Comparison of ENCODE assay signal across 8 cellular contexts in genomic region chr20:13220194-13220856, GRCh38. TPM values are rescaled to one million over a fixed set of nuclear protein-coding genes. Genes with fewer than 3 reads are reported as not detected.
DNase-seq lines count a peak whose midpoint lies in the region; TF ChIP-seq lines count a peak whose summit lies in the region.

No MANE protein-coding gene starts in this region.

- H3K27ac ChIP-seq in esophagus squamous epithelium: peak overlapping the region; percentile 49 to 74 (median 68)
- H3K27ac ChIP-seq in muscle layer of duodenum (ENCODE audit: low read length): no peak overlapping the region
- H3K27ac ChIP-seq in thyroid gland: peak overlapping the region; percentile 84 to 92 (median 89)

- H3K36me3 ChIP-seq in BE2C (no peaks in the 10 kb centered on the region), esophagus squamous epithelium (no peaks in the 10 kb centered on the region), muscle layer of duodenum (ENCODE audit: control insufficient read depth in 1 of 2, insufficient read depth in 2 of 2, low read length in 2 of 2) (no peaks in the 10 kb centered on the region), thyroid gland (no peaks in the 10 kb centered on the region)

- TF ChIP-seq CTCF in BE2C (IDR thresholded peaks at IDR 0.05; ENCODE audit: low read depth, low read length) (no peak), esophagus squamous epithelium (IDR thresholded peaks at IDR 0.05) (no peak), thyroid gland (IDR thresholded peaks at IDR 0.05) (no peak)

- H3K9me3 ChIP-seq in BE2C: no peaks in the 10 kb centered on the region
- H3K9me3 ChIP-seq in esophagus squamous epithelium: no peaks in the 10 kb centered on the region
- no peaks in the 10 kb centered on the region for H3K9me3 ChIP-seq in muscle layer of duodenum (ENCODE audit: control insufficient read depth in 1 of 2, low read length in 2 of 2)
- no peaks in the 10 kb centered on the region for H3K9me3 ChIP-seq in thyroid gland

- no peak overlapping the region for H3K4me3 ChIP-seq in BE2C (ENCODE audit: low read depth, low read length)
- H3K4me3 ChIP-seq in esophagus squamous epithelium: peak overlapping the region; percentile 38 to 76 (median 58)
- peak overlapping the region; percentile 40 to 71 for H3K4me3 ChIP-seq in muscle layer of duodenum (ENCODE audit: low read depth in 1 of 2, low read length in 2 of 2)
- peak overlapping the region; percentile 13 to 77 (median 58) for H3K4me3 ChIP-seq in thyroid gland (replicated peaks in 1 of 3)

- H3K27me3 ChIP-seq in BE2C (peaks cover 75% of the 10 kb centered on the region), esophagus squamous epithelium (peaks cover 0 to 60% (median 3%) of the 10 kb centered on the region in 4 donors), muscle layer of duodenum (ENCODE audit: low read depth, low read length) (peaks cover 26% of the 10 kb centered on the region), thyroid gland (no peaks in the 10 kb centered on the region)

- DNase-seq in BE2C (peak; percentile 23), HuH-7.5 (ENCODE audit: low spot score) (peak; percentile 80), esophagus squamous epithelium (lab: John Stamatoyannopoulos, UW) (no peak), thyroid gland (peak; percentile 91), SIG-M5 (lab: John Stamatoyannopoulos, UW) (no peak), germinal center (ENCODE audit: low spot score) (no peak)
- DNase-seq in activated CD8-positive, alpha-beta memory T cell treated with anti-CD3 and anti-CD28 coated beads for 48 hours (ENCODE audit: low read depth in 2 of 3, low spot score in 2 of 3): peak; percentile 5 to 14 (median 13)

- intact Hi-C loops in esophagus squamous epithelium (cut with DNase I): no loop called here
- intact Hi-C loops in thyroid gland (cut with DNase I): no loop called here

- WGBS in esophagus squamous epithelium, 2 donors: 0 to 1% methylated on average over 1 to 18 of the region's 63 CpGs
- WGBS in thyroid gland, 2 donors: 2 to 4% methylated on average over 18 to 38 of the region's 63 CpGs

- peak in 2 of 4 donors; percentile 51 to 71 for TF ChIP-seq POLR2A in esophagus squamous epithelium (IDR thresholded peaks at IDR 0.05)
- TF ChIP-seq POLR2A in thyroid gland (IDR thresholded peaks at IDR 0.05): peak; percentile 88 to 95

- no peaks in the 10 kb centered on the region for H3K4me1 ChIP-seq in BE2C
- H3K4me1 ChIP-seq in esophagus squamous epithelium: peaks cover 0 to 30% (median 13%) of the 10 kb centered on the region in 3 donors
- peaks cover 0 to 27% of the 10 kb centered on the region in 2 donors for H3K4me1 ChIP-seq in muscle layer of duodenum (ENCODE audit: control insufficient read depth in 1 of 2, insufficient read depth in 2 of 2, low read length in 2 of 2)
- peaks cover 8 to 9% of the 10 kb centered on the region in 2 donors for H3K4me1 ChIP-seq in thyroid gland

RNA-seq across cellular contexts. Expression of gene ISM1, which starts 0.7 kb away (rescaled TPM):
- not detected for polyA plus RNA-seq in BE2C (2012; ENCODE audit: insufficient read depth, insufficient read length, low read depth)
- 10 to 100 TPM in 1 of 4 donors, 1 to 10 TPM in 3; 2.3 to 17.5 (median 4.4) TPM for total RNA-seq in esophagus squamous epithelium
- 10 to 100 TPM; 77.5 to 98.4 (median 83.7) TPM for total RNA-seq in thyroid gland

Comparison
In these comparisons a context has a peak if more than half of its experiments do, and no peak if none do; other contexts are left out.
1. DNase-seq: peak in BE2C (single experiment), HuH-7.5 (single experiment), activated CD8-positive, alpha-beta memory T cell treated with anti-CD3 and anti-CD28 coated beads for 48 hours (3 of 3) and thyroid gland (2 of 2); none in esophagus squamous epithelium (single experiment), SIG-M5 (single experiment) and germinal center (single experiment).
2. RNA of gene ISM1, which starts 0.7 kb away (total RNA-seq): 77.5 to 98.4 TPM in thyroid gland; 2.3 to 17.5 TPM in esophagus squamous epithelium; every median in the first group is over 4 times any median in the second.